ENCODE assay signal across 17 cellular contexts in genomic region chr3:18712713-18713575, GRCh38.
DNase-seq lines count a peak whose midpoint lies in the region; ATAC-seq lines count a peak whose summit lies in the region.
"Had no signal": no experiment of that assay in that cellular context is flagged by ENCODE, and none has a peak within 500 bp of the region (broad histone marks: within the 10 kb centered on the region; RNA-seq: fewer than 3 reads in every experiment).

No MANE protein-coding gene starts in this region.

- ATAC-seq in naive thymus-derived CD4-positive, alpha-beta T cell, result peak; percentile 84
- no peak for ATAC-seq in HG03442 (IDR thresholded peaks at IDR 0.05; ENCODE audit: unreplicated experiment)
- ATAC-seq: GM12878, Right ventricle myocardium inferior had no signal

- WGBS in thymus, result 79% methylated on average over 6 of the region's 6 CpGs

- DNase-seq in activated naive CD4-positive, alpha-beta T cell treated with anti-CD3 and anti-CD28 coated beads for 36 hours, result peak; percentile 79
- no peak for DNase-seq in activated naive CD4-positive, alpha-beta T cell treated with anti-CD3 and anti-CD28 coated beads, Interleukin-2, amount 50 U/mL, for 16 hours
- DNase-seq in activated T-cell treated with anti-CD3 and anti-CD28 coated beads, Interleukin-2, amount 50 U/mL, for 1 hour, result peak; percentile 33
- DNase-seq in naive thymus-derived CD4-positive, alpha-beta T cell, result peak in 8 of 9 donors; percentile 25 to 65 (median 47)
- DNase-seq in SKM-1 (lab: John Stamatoyannopoulos, UW; ENCODE audit: unreplicated experiment) (no peak), NK-92 (lab: John Stamatoyannopoulos, UW; ENCODE audit: unreplicated experiment) (no peak)
- DNase-seq: erythroblast, HCEC 1CT, islet precursor cell, mesendoderm, NCI-H1092, occipital lobe had no signal

- no peaks in the 10 kb centered on the region for H3K27me3 Mint-ChIP-seq in activated naive CD4-positive, alpha-beta T cell treated with anti-CD3 and anti-CD28 coated beads for 36 hours (ENCODE audit: low read depth)
- no peaks in the 10 kb centered on the region for H3K27me3 Mint-ChIP-seq in naive thymus-derived CD4-positive, alpha-beta T cell

- no peaks in the 10 kb centered on the region for H3K36me3 ChIP-seq in naive thymus-derived CD4-positive, alpha-beta T cell (ENCODE audit: control insufficient read depth in 2 of 3, insufficient read depth in 3 of 3, low read length in 3 of 3)
- no peaks in the 10 kb centered on the region for H3K36me3 ChIP-seq in thymus (ENCODE audit: control insufficient read depth, insufficient read depth)
- H3K36me3 ChIP-seq: suprapubic skin had no signal

- peak overlapping the region; percentile 97 for H3K27ac Mint-ChIP-seq in activated naive CD4-positive, alpha-beta T cell treated with anti-CD3 and anti-CD28 coated beads for 36 hours
- peak overlapping the region; percentile 74 to 99 (median 92) for H3K27ac Mint-ChIP-seq in naive thymus-derived CD4-positive, alpha-beta T cell

- H3K4me3 Mint-ChIP-seq in activated naive CD4-positive, alpha-beta T cell treated with anti-CD3 and anti-CD28 coated beads for 36 hours, result peak overlapping the region; percentile 50
- peak overlapping the region; percentile 65 to 90 (median 73) for H3K4me3 Mint-ChIP-seq in naive thymus-derived CD4-positive, alpha-beta T cell

- intact Hi-C loops in activated naive CD4-positive, alpha-beta T cell treated with anti-CD3 and anti-CD28 coated beads for 36 hours (cut with micrococcal nuclease), result loop anchor here (1.0 kb wide), 10 partner anchors 12 to 290 kb away; no protein-coding TSS in a partner anchor
- intact Hi-C loops in naive thymus-derived CD4-positive, alpha-beta T cell (cut with micrococcal nuclease), result loop anchor here (1.0 to 2.0 kb wide), 10 partner anchors 11 to 267 kb away; no protein-coding TSS in a partner anchor

- H3K9me3 Mint-ChIP-seq in activated naive CD4-positive, alpha-beta T cell treated with anti-CD3 and anti-CD28 coated beads for 36 hours, result no peaks in the 10 kb centered on the region
- peaks cover 0 to 19% (median 1%) of the 10 kb centered on the region in 11 donors for H3K9me3 Mint-ChIP-seq in naive thymus-derived CD4-positive, alpha-beta T cell

- POLR2A ChIA-PET in naive thymus-derived CD4-positive, alpha-beta T cell (lab: Charles Lee), result interaction anchor here (0.6 to 6.6 kb wide), 11 partner anchors 9 to 153 kb away, joined by 3 to 80 read pairs (median 3); no protein-coding TSS in a partner anchor

- H3K36me3 Mint-ChIP-seq in activated naive CD4-positive, alpha-beta T cell treated with anti-CD3 and anti-CD28 coated beads for 36 hours (ENCODE audit: low read depth), result peaks cover 14% of the 10 kb centered on the region
- peaks cover 0 to 48% (median 4%) of the 10 kb centered on the region in 5 donors for H3K36me3 Mint-ChIP-seq in naive thymus-derived CD4-positive, alpha-beta T cell

- peak overlapping the region; percentile 14 for H3K4me3 ChIP-seq in naive thymus-derived CD4-positive, alpha-beta T cell (ENCODE audit: low read length)
- H3K4me3 ChIP-seq in thymus (ENCODE audit: low read length), result no peak overlapping the region
- H3K4me3 ChIP-seq: GM12878, suprapubic skin had no signal

- CTCF ChIA-PET in activated naive CD4-positive, alpha-beta T cell treated with anti-CD3 and anti-CD28 coated beads for 36 hours (lab: Charles Lee), result interaction anchor here (0.5 to 2.0 kb wide), 11 partner anchors 14 to 882 kb away, joined by 3 to 9 read pairs (median 3); no protein-coding TSS in a partner anchor
- CTCF ChIA-PET in naive thymus-derived CD4-positive, alpha-beta T cell (lab: Charles Lee), result interaction anchor here (0.7 to 1.7 kb wide), 7 partner anchors 9 to 154 kb away, joined by 3 to 8 read pairs (median 4); no protein-coding TSS in a partner anchor

- H3K27ac ChIP-seq in naive thymus-derived CD4-positive, alpha-beta T cell (ENCODE audit: low read depth, low read length), result peak overlapping the region; percentile 55
- peak overlapping the region; percentile 91 for H3K27ac ChIP-seq in thymus (ENCODE audit: low read depth)
- H3K27ac ChIP-seq: suprapubic skin had no signal

- peaks cover 73% of the 10 kb centered on the region for H3K4me1 Mint-ChIP-seq in activated naive CD4-positive, alpha-beta T cell treated with anti-CD3 and anti-CD28 coated beads for 36 hours (ENCODE audit: low read depth)
- H3K4me1 Mint-ChIP-seq in naive thymus-derived CD4-positive, alpha-beta T cell, result peaks cover 46 to 78% (median 64%) of the 10 kb centered on the region in 7 donors

- H3K27me3 ChIP-seq in naive thymus-derived CD4-positive, alpha-beta T cell (ENCODE audit: control insufficient read depth in 2 of 2, insufficient read depth in 2 of 2, low read length in 2 of 2), result no peaks in the 10 kb centered on the region
- H3K27me3 ChIP-seq in thymus (ENCODE audit: control insufficient read depth, insufficient read depth), result no peaks in the 10 kb centered on the region
- H3K27me3 ChIP-seq: suprapubic skin had no signal

- H3K9me3 ChIP-seq in naive thymus-derived CD4-positive, alpha-beta T cell (ENCODE audit: control insufficient read depth in 2 of 3, low read length in 3 of 3), result no peaks in the 10 kb centered on the region
- no peaks in the 10 kb centered on the region for H3K9me3 ChIP-seq in thymus (ENCODE audit: control insufficient read depth)
- H3K9me3 ChIP-seq: suprapubic skin had no signal

- H3K4me1 ChIP-seq in naive thymus-derived CD4-positive, alpha-beta T cell (ENCODE audit: control insufficient read depth in 2 of 2, insufficient read depth in 2 of 2, low read length in 2 of 2), result peaks cover 46 to 55% of the 10 kb centered on the region in 2 donors
- peaks cover 3% of the 10 kb centered on the region for H3K4me1 ChIP-seq in thymus (ENCODE audit: control insufficient read depth, insufficient read depth, low read length)

Comparison
In these comparisons a context has a peak if more than half of its experiments do, and no peak if none do; other contexts are left out.
1. DNase-seq: peak in activated naive CD4-positive, alpha-beta T cell treated with anti-CD3 and anti-CD28 coated beads for 36 hours (single experiment), activated T-cell treated with anti-CD3 and anti-CD28 coated beads, Interleukin-2, amount 50 U/mL, for 1 hour (single experiment) and naive thymus-derived CD4-positive, alpha-beta T cell (8 of 9); none in activated naive CD4-positive, alpha-beta T cell treated with anti-CD3 and anti-CD28 coated beads, Interleukin-2, amount 50 U/mL, for 16 hours (single experiment), SKM-1 (single experiment) and NK-92 (single experiment).